In genomic region chr2:77007668-77008067, GRCh38 we compare ENCODE assay signal across 16 cellular contexts.
A peak's percentile ranks its signal among the peaks of the same experiment; 100 is the strongest.
DNase-seq lines count a peak whose midpoint lies in the region; ATAC-seq, FAIRE-seq and TF ChIP-seq lines count a peak whose summit lies in the region.
"Had no signal": no experiment of that assay in that cellular context is flagged by ENCODE, and none has a peak within 500 bp of the region (broad histone marks: within the 10 kb centered on the region; RNA-seq: fewer than 3 reads in every experiment).

No MANE protein-coding gene starts in this region.

- H3K79me1 ChIP-seq in neuronal stem cell (ENCODE audit: low read depth, low read length): no peaks in the 10 kb centered on the region

- no peak overlapping the region for H3K27ac Mint-ChIP-seq in astrocyte (ENCODE audit: unreplicated experiment)
- H3K27ac Mint-ChIP-seq: CD8-positive, alpha-beta memory T cell had no signal

- H3K4me2 ChIP-seq in astrocyte (ENCODE audit: low read length) (no peak overlapping the region), neuronal stem cell (ENCODE audit: insufficient read depth, low read length, poor library complexity, severe bottlenecking) (no peak overlapping the region)
- H3K4me2 ChIP-seq: BLaER1 had no signal

- H3K27me3 ChIP-seq in astrocyte (ENCODE audit: insufficient read depth, low read length): no peaks in the 10 kb centered on the region
- H3K27me3 ChIP-seq in neuronal stem cell (ENCODE audit: control insufficient read depth in 3 of 3, insufficient read depth in 3 of 3, low read depth in 1 of 3, low read length in 3 of 3): no peaks in the 10 kb centered on the region
- H3K27me3 ChIP-seq: BLaER1 had no signal

- H3K9me3 ChIP-seq in astrocyte (ENCODE audit: insufficient read depth, low read depth, low read length): no peaks in the 10 kb centered on the region
- peaks cover 0 to 3% of the 10 kb centered on the region in 2 donors for H3K9me3 ChIP-seq in neuronal stem cell (replicated peaks in 1 of 2; ENCODE audit: control insufficient read depth in 2 of 2, insufficient read depth in 1 of 2, low read depth in 1 of 2, low read length in 2 of 2)
- H3K9me3 ChIP-seq: BLaER1 had no signal

- H3K9me3 Mint-ChIP-seq in astrocyte (ENCODE audit: unreplicated experiment): no peaks in the 10 kb centered on the region

- no peak overlapping the region for H2BK12ac ChIP-seq in neuronal stem cell (ENCODE audit: low read length)

- H3K36me3 ChIP-seq in astrocyte (ENCODE audit: insufficient read depth, low read length) (no peaks in the 10 kb centered on the region), neuronal stem cell (replicated peaks in 1 of 2; ENCODE audit: control insufficient read depth in 2 of 2, insufficient read depth in 2 of 2, low read length in 2 of 2) (no peaks in the 10 kb centered on the region)
- H3K36me3 ChIP-seq: BLaER1 had no signal

- DNase-seq in DMS79 treated with DMSO at 0.1 percent for 48 hours (lab: John Stamatoyannopoulos, UW) (peak; percentile 63), DMS79 (lab: John Stamatoyannopoulos, UW) (no peak), NCI-H2227 (lab: John Stamatoyannopoulos, UW; ENCODE audit: unreplicated experiment) (peak; percentile 86), astrocyte (ENCODE audit: low read depth) (peak; percentile 12), neuronal stem cell (ENCODE audit: low spot score) (no peak), iPS-NIHi11 (ENCODE audit: low spot score) (no peak)
- no peak for DNase-seq in stimulated activated CD4-positive, alpha-beta T cell treated with anti-CD3 and anti-CD28 coated beads, Interleukin-4, amount 100 ng/mL, for 1 hour
- DNase-seq: CD8-positive, alpha-beta memory T cell; DMS 273 treated with DMSO at 0.1 percent for 48 hours; EL; NCI-H187 treated with DMSO at 0.1 percent for 48 hours; NCI-H226; SIG-M5 had no signal

- H3K79me2 ChIP-seq in astrocyte (ENCODE audit: insufficient read depth, low read length): no peaks in the 10 kb centered on the region

- no peak overlapping the region for H2BK5ac ChIP-seq in neuronal stem cell (ENCODE audit: low read length)

- no peaks in the 10 kb centered on the region for H3K36me3 Mint-ChIP-seq in astrocyte (ENCODE audit: low read depth, unreplicated experiment)
- H3K36me3 Mint-ChIP-seq: CD8-positive, alpha-beta memory T cell had no signal

- H3K4me3 ChIP-seq in astrocyte (ENCODE audit: insufficient read depth, low read depth, low read length) (no peak overlapping the region), neuronal stem cell (ENCODE audit: low read length in 2 of 2) (no peak overlapping the region)
- H3K4me3 ChIP-seq: BLaER1 had no signal

- H3K27ac ChIP-seq in astrocyte (ENCODE audit: low read depth, low read length) (no peak overlapping the region), neuronal stem cell (replicated peaks; ENCODE audit: low read length) (peak overlapping the region; percentile 47)
- H3K27ac ChIP-seq: 22Rv1, BLaER1 had no signal

- no peak overlapping the region for H2BK15ac ChIP-seq in neuronal stem cell (ENCODE audit: low read length)

- H3K23ac ChIP-seq in neuronal stem cell (ENCODE audit: low read depth, low read length, poor library complexity): no peak overlapping the region

- peaks cover 12% of the 10 kb centered on the region for H3K4me1 Mint-ChIP-seq in astrocyte (ENCODE audit: low read depth, unreplicated experiment)
- H3K4me1 Mint-ChIP-seq: CD8-positive, alpha-beta memory T cell had no signal

- H3K4me3 Mint-ChIP-seq in astrocyte (ENCODE audit: unreplicated experiment): no peak overlapping the region
- H3K4me3 Mint-ChIP-seq: CD8-positive, alpha-beta memory T cell had no signal

- no peak overlapping the region for H3K18ac ChIP-seq in neuronal stem cell (ENCODE audit: low read length)

- H3K9ac ChIP-seq in astrocyte (ENCODE audit: low read length) (no peak overlapping the region), neuronal stem cell (ENCODE audit: low read depth, low read length, poor library complexity) (no peak overlapping the region)
- H3K9ac ChIP-seq: BLaER1 had no signal

- H4K20me1 ChIP-seq in astrocyte (ENCODE audit: insufficient read depth, low read length): no peaks in the 10 kb centered on the region
- H4K20me1 ChIP-seq: BLaER1 had no signal

- no CpG with 5 or more reads among the region's 2 CpGs for WGBS in neuronal stem cell (ENCODE audit: extremely low coverage in 2 of 2, insufficient read length in 2 of 2, insufficient replicate concordance in 1 of 2), 2 donors

- H2AFZ ChIP-seq in astrocyte (ENCODE audit: low read depth, low read length) (no peak overlapping the region), neuronal stem cell (ENCODE audit: low read length) (no peak overlapping the region)

- H2BK120ac ChIP-seq in neuronal stem cell (ENCODE audit: low read depth, low read length): no peak overlapping the region

- no peak overlapping the region for H3K14ac ChIP-seq in neuronal stem cell (ENCODE audit: low read length)

- ATAC-seq in GM18502 (IDR thresholded peaks at IDR 0.05; ENCODE audit: poor library complexity, unreplicated experiment): no peak

- H3K4ac ChIP-seq in neuronal stem cell (ENCODE audit: low read length): no peak overlapping the region

- H3K4me1 ChIP-seq in astrocyte (ENCODE audit: insufficient read depth, low read length): peaks cover 3% of the 10 kb centered on the region
- H3K4me1 ChIP-seq in neuronal stem cell (ENCODE audit: control insufficient read depth in 2 of 2, insufficient read depth in 1 of 2, low read depth in 1 of 2, low read length in 2 of 2): peaks cover 8 to 42% of the 10 kb centered on the region in 2 donors
- H3K4me1 ChIP-seq: BLaER1 had no signal

- no peak overlapping the region for H2AK5ac ChIP-seq in neuronal stem cell (ENCODE audit: low read depth, low read length)

- no peak for FAIRE-seq in astrocyte (lab: Jason Lieb, UNC)

- no peak overlapping the region for H4K91ac ChIP-seq in neuronal stem cell (ENCODE audit: low read depth, low read length, poor library complexity)

- H3K27me3 Mint-ChIP-seq in astrocyte (ENCODE audit: low read depth, unreplicated experiment): no peaks in the 10 kb centered on the region
- H3K27me3 Mint-ChIP-seq: CD8-positive, alpha-beta memory T cell had no signal

- no peak for TF ChIP-seq CTCF in astrocyte (IDR thresholded peaks at IDR 0.05; ENCODE audit: insufficient read depth, low read depth, low read length)

- H4K8ac ChIP-seq in neuronal stem cell (ENCODE audit: low read depth, low read length): no peak overlapping the region

Comparison
In these comparisons a context has a peak if more than half of its experiments do, and no peak if none do; other contexts are left out.
1. DNase-seq: peak in DMS79 treated with DMSO at 0.1 percent for 48 hours (single experiment), NCI-H2227 (single experiment) and astrocyte (single experiment); none in DMS79 (single experiment), neuronal stem cell (single experiment), stimulated activated CD4-positive, alpha-beta T cell treated with anti-CD3 and anti-CD28 coated beads, Interleukin-4, amount 100 ng/mL, for 1 hour (single experiment) and iPS-NIHi11 (single experiment).